19 cellular contexts compared by ENCODE assay signal in the genomic region with DNA sequence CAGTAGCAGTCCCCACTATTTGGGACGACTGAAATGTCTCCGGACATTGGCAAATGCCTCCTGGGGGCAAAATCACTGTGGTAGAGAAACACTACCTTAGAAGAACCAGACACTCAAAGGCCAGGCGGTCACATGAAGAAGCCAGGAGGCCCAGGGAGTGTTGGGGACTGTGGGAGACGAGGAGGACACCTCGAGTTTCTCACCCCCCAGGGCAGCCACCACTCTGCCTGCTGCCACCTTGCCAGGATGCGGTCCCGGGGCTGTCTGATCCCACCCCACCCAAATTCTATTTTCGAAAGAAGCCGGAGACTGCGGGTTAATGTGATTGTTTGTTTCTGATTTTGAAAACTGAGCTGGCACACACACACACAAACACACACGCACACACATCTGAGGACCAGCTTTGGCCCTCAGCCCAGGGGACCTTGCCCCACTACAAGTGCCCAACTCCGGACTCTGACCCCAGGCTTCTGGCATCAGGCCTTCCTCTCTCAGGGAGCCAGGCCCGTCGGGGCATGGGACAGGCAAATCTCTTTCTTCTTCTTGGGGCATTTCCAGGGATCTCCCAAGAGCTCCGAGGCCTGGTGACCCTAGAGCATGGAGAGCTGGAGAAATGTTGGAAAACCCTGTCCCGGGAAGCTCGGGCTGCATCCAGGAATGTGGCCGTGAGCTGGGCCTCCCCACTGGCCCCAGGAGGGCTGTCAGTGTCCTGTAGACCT.
"Had no signal": no experiment of that assay in that cellular context is flagged by ENCODE, and none has a peak within 500 bp of the region (broad histone marks: within the 10 kb centered on the region; RNA-seq: fewer than 3 reads in every experiment).

No MANE protein-coding gene starts in this region.

- H3K27ac ChIP-seq: breast epithelium, coronary artery, left lung, upper lobe of right lung, WERI-Rb-1 had no signal

- H3K27ac Mint-ChIP-seq: activated CD8-positive, alpha-beta T cell treated with anti-CD3 and anti-CD28 coated beads, Interleukin-2, amount 10 ng/mL, durations not matched to agents 7 days and 5 days; activated naive CD8-positive, alpha-beta T cell; mesothelial cell of epicardium had no signal

- H3K9me3 ChIP-seq: breast epithelium, left lung, upper lobe of right lung had no signal

- H3K36me3 Mint-ChIP-seq: activated naive CD8-positive, alpha-beta T cell; mesothelial cell of epicardium had no signal

- ATAC-seq: activated CD8-positive, alpha-beta T cell treated with anti-CD3 and anti-CD28 coated beads, Interleukin-2, amount 10 ng/mL, durations not matched to agents 7 days and 5 days; left lung; stimulated activated naive CD8-positive, alpha-beta T cell treated with anti-CD3 and anti-CD28 coated beads, Interleukin-15, Interleukin-2, amounts not matched to agents 100 U/mL and 50 U/mL, for 24 hours; upper lobe of right lung had no signal

- H3K4me3 ChIP-seq: breast epithelium, coronary artery, left lung, upper lobe of right lung had no signal

- H3K9me3 Mint-ChIP-seq: mesothelial cell of epicardium had no signal

- H3K4me3 Mint-ChIP-seq: activated CD8-positive, alpha-beta T cell treated with anti-CD3 and anti-CD28 coated beads, Interleukin-2, amount 10 ng/mL, durations not matched to agents 7 days and 5 days; activated naive CD8-positive, alpha-beta T cell; mesothelial cell of epicardium had no signal

- H3K36me3 ChIP-seq: breast epithelium, left lung, upper lobe of right lung, WERI-Rb-1 had no signal

- FAIRE-seq: astrocyte, kidney, TTC549 had no signal

- H3K27me3 ChIP-seq: breast epithelium, left lung, upper lobe of right lung had no signal

- H3K4me1 ChIP-seq: breast epithelium, left lung, upper lobe of right lung had no signal

- DNase-seq: activated CD4-positive, alpha-beta T cell treated with anti-CD3 and anti-CD28 coated beads, Interleukin-2, amount 50 U/mL, for 1 hour; activated CD4-positive, CD25-positive, alpha-beta regulatory T cell treated with anti-CD3 and anti-CD28 coated beads, Interleukin-2, amount 50 U/mL, for 72 hours; activated CD8-positive, alpha-beta T cell treated with anti-CD3 and anti-CD28 coated beads, Interleukin-2, amount 10 ng/mL, durations not matched to agents 7 days and 5 days; activated naive CD4-positive, alpha-beta T cell; kidney; left lung; mammary epithelial cell; stimulated activated CD4-positive, alpha-beta T cell treated with anti-CD3 and anti-CD28 coated beads, Interleukin-12 subunit alpha, Interleukin-12 subunit beta, amount 100 ng/mL, for 4 hours; stimulated activated CD4-positive, alpha-beta T cell treated with anti-CD3 and anti-CD28 coated beads, Interleukin-4, amount 100 ng/mL, for 4 hours; stimulated activated naive CD8-positive, alpha-beta T cell treated with anti-CD3 and anti-CD28 coated beads, Interleukin-15, Interleukin-2, amounts not matched to agents 100 U/mL and 50 U/mL, for 24 hours; T-helper 1 cell; upper lobe of right lung; WERI-Rb-1 had no signal
